ENCODE assay signal across 8 cellular contexts in genomic region chr3:108914774-108915641, GRCh38. TPM values are rescaled to one million over a fixed set of nuclear protein-coding genes. Genes with fewer than 3 reads are reported as not detected.
DNase-seq lines count a peak whose midpoint lies in the region; ATAC-seq and TF ChIP-seq lines count a peak whose summit lies in the region.

No MANE protein-coding gene starts in this region.

- TF ChIP-seq CTCF in GM13976 (IDR thresholded peaks at IDR 0.05; ENCODE audit: borderline replicate concordance, control extremely low read depth, extremely low read depth, insufficient read depth, missing control alignments): peak; percentile 83
- peak; percentile 82 for TF ChIP-seq CTCF in left ventricle myocardium inferior (IDR thresholded peaks at IDR 0.05; ENCODE audit: borderline replicate concordance)
- peak; percentile 48 to 74 (median 60) for TF ChIP-seq CTCF in gastrocnemius medialis (IDR thresholded peaks at IDR 0.05 in 4 of 5, conservative IDR thresholded peaks at IDR 0.05 in 1 of 5)

- no peaks in the 10 kb centered on the region for H3K9me3 ChIP-seq in left ventricle myocardium inferior (replicated peaks)
- no peaks in the 10 kb centered on the region for H3K9me3 ChIP-seq in gastrocnemius medialis

- DNase-seq in GM13976 (ENCODE audit: low spot score) (peak; percentile 63), MV-4-11 (lab: John Stamatoyannopoulos, UW) (peak; percentile 35), SKM-1 (lab: John Stamatoyannopoulos, UW; ENCODE audit: unreplicated experiment) (peak; percentile 38), left ventricle myocardium inferior (no peak), gastrocnemius medialis (no peak), OCI-M2 (lab: John Stamatoyannopoulos, UW; ENCODE audit: unreplicated experiment) (no peak)
- DNase-seq in activated naive CD4-positive, alpha-beta T cell treated with anti-CD3 and anti-CD28 coated beads, Interleukin-2, amount 50 U/mL, for 72 hours (ENCODE audit: low spot score in 2 of 2): peak; percentile 61 to 70

- intact Hi-C loops in left ventricle myocardium inferior (cut with micrococcal nuclease) (loop anchor here (10.0 kb wide), 1 partner anchor 250 kb away; no protein-coding TSS in a partner anchor), gastrocnemius medialis (cut with DNase I; ENCODE audit: low total_unique reads) (loop anchor here (1.0 kb wide), 1 partner anchor 253 kb away; no protein-coding TSS in a partner anchor)

- no peak for TF ChIP-seq POLR2A in gastrocnemius medialis (IDR thresholded peaks at IDR 0.05)

- peak overlapping the region in 1 of 2 donors; percentile 63 for H3K27ac Mint-ChIP-seq in activated naive CD4-positive, alpha-beta T cell treated with anti-CD3 and anti-CD28 coated beads, Interleukin-2, amount 50 U/mL, for 72 hours

- H3K36me3 Mint-ChIP-seq in activated naive CD4-positive, alpha-beta T cell treated with anti-CD3 and anti-CD28 coated beads, Interleukin-2, amount 50 U/mL, for 72 hours: no peaks in the 10 kb centered on the region

- H3K27me3 ChIP-seq in left ventricle myocardium inferior (ENCODE audit: low read depth) (peaks cover 9% of the 10 kb centered on the region), gastrocnemius medialis (no peaks in the 10 kb centered on the region)

- H3K27ac ChIP-seq in left ventricle myocardium inferior (replicated peaks) (no peak overlapping the region), gastrocnemius medialis (no peak overlapping the region)

- H3K4me1 ChIP-seq in left ventricle myocardium inferior: no peaks in the 10 kb centered on the region
- H3K4me1 ChIP-seq in gastrocnemius medialis: no peaks in the 10 kb centered on the region

- H3K36me3 ChIP-seq in left ventricle myocardium inferior (no peaks in the 10 kb centered on the region), gastrocnemius medialis (no peaks in the 10 kb centered on the region)

- ATAC-seq in HG02588 (IDR thresholded peaks at IDR 0.05; ENCODE audit: unreplicated experiment) (peak; percentile 93), gastrocnemius medialis (peak in 1 of 2 donors; percentile 68)
- ATAC-seq in activated naive CD4-positive, alpha-beta T cell treated with anti-CD3 and anti-CD28 coated beads, Interleukin-2, amount 50 U/mL, for 72 hours: peak; percentile 94 to 98

- no peaks in the 10 kb centered on the region for H3K9me3 Mint-ChIP-seq in activated naive CD4-positive, alpha-beta T cell treated with anti-CD3 and anti-CD28 coated beads, Interleukin-2, amount 50 U/mL, for 72 hours

- in situ Hi-C loops in GM13976 (cut with MboI; ENCODE audit: low sequenced_read_pairs, unreplicated experiment): loop anchor here (10.0 kb wide), 1 partner anchor 250 kb away; no protein-coding TSS in a partner anchor
- in situ Hi-C loops in gastrocnemius medialis (cut with MboI; ENCODE audit: low sequenced_read_pairs in 4 of 4): loop anchor here (5.0 to 10.0 kb wide), 4 partner anchors 240 to 253 kb away; no protein-coding TSS in a partner anchor

- H3K4me3 ChIP-seq in left ventricle myocardium inferior (no peak overlapping the region), gastrocnemius medialis (no peak overlapping the region)

RNA-seq across cellular contexts. Expression of gene GUCA1C, which starts 38.7 kb away (rescaled TPM):
- not detected for total RNA-seq in activated naive CD4-positive, alpha-beta T cell treated with anti-CD3 and anti-CD28 coated beads, Interleukin-2, amount 50 U/mL, for 72 hours
- 5.8 TPM for total RNA-seq in left ventricle myocardium inferior
- total RNA-seq in gastrocnemius medialis: not detected

Comparison
In these comparisons a context has a peak if more than half of its experiments do, and no peak if none do; other contexts are left out.
1. DNase-seq: peak in GM13976 (single experiment), MV-4-11 (single experiment), SKM-1 (single experiment) and activated naive CD4-positive, alpha-beta T cell treated with anti-CD3 and anti-CD28 coated beads, Interleukin-2, amount 50 U/mL, for 72 hours (2 of 2); none in left ventricle myocardium inferior (single experiment), gastrocnemius medialis (0 of 2) and OCI-M2 (single experiment).
2. Peak in every context shown above with its lines, with median percentiles within 50 percentile points of each other: CTCF ChIP-seq.